8 cellular contexts compared by ENCODE assay signal in genomic region chr16:90008708-90009145, GRCh38. TPM values are rescaled to one million over a fixed set of nuclear protein-coding genes. Genes with fewer than 3 reads are reported as not detected.
DNase-seq lines count a peak whose midpoint lies in the region; ATAC-seq and TF ChIP-seq lines count a peak whose summit lies in the region.

No MANE protein-coding gene starts in this region.

- H3K4me3 ChIP-seq in NB4 (ENCODE audit: low read depth, low read length) (peak overlapping the region; percentile 54), lower leg skin (ENCODE audit: low read depth, poor library complexity, severe bottlenecking) (no peak overlapping the region)

- TF ChIP-seq POLR2A in NB4 (IDR thresholded peaks at IDR 0.05; ENCODE audit: extremely low read depth, insufficient read length) (no peak), lower leg skin (IDR thresholded peaks at IDR 0.05) (no peak)

- peak; percentile 45 for ATAC-seq in GM19023 (IDR thresholded peaks at IDR 0.05; ENCODE audit: unreplicated experiment)
- no peak for ATAC-seq in GM19324 (IDR thresholded peaks at IDR 0.05; ENCODE audit: low FRiP score, unreplicated experiment)

- TF ChIP-seq CTCF in NB4 (IDR thresholded peaks at IDR 0.05; ENCODE audit: low read depth, low read length) (no peak), lower leg skin (IDR thresholded peaks at IDR 0.05) (no peak)

- DNase-seq in NB4 (ENCODE audit: low read depth) = peak; percentile 99
- peak; percentile 83 for DNase-seq in activated effector memory CD4-positive, alpha-beta T cell treated with anti-CD3 and anti-CD28 coated beads, Interleukin-2, amount 50 U/mL, for 16 hours
- DNase-seq in stimulated activated CD4-positive, alpha-beta T cell treated with anti-CD3 and anti-CD28 coated beads, TNF-alpha, amount 100 ng/mL, for 48 hours (ENCODE audit: low read depth in 3 of 3) = peak; percentile 21 to 54 (median 35)
- no peak for DNase-seq in HPDE6-E6E7 (ENCODE audit: extremely low spot score)
- no peak for DNase-seq in lower leg skin (ENCODE audit: low spot score in 2 of 2)
- DNase-seq in COLO668 (lab: John Stamatoyannopoulos, UW; ENCODE audit: unreplicated experiment) = no peak

- WGBS in lower leg skin, 2 donors = 45 to 68% methylated on average over 13 of the region's 13 CpGs

- intact Hi-C loops in lower leg skin (cut with DNase I; ENCODE audit: low total_unique reads) = no loop called here

RNA-seq across cellular contexts. Expression of gene DBNDD1, which starts 10.5 kb away (rescaled TPM):
- total RNA-seq in lower leg skin = 1 to 10 TPM; 2.3 to 8.8 (median 7.3) TPM

Comparison
In these comparisons a context has a peak if more than half of its experiments do, and no peak if none do; other contexts are left out.
1. DNase-seq: peak in NB4 (single experiment), activated effector memory CD4-positive, alpha-beta T cell treated with anti-CD3 and anti-CD28 coated beads, Interleukin-2, amount 50 U/mL, for 16 hours (single experiment) and stimulated activated CD4-positive, alpha-beta T cell treated with anti-CD3 and anti-CD28 coated beads, TNF-alpha, amount 100 ng/mL, for 48 hours (3 of 3); none in HPDE6-E6E7 (single experiment), lower leg skin (0 of 2) and COLO668 (single experiment).